In the genomic region with DNA sequence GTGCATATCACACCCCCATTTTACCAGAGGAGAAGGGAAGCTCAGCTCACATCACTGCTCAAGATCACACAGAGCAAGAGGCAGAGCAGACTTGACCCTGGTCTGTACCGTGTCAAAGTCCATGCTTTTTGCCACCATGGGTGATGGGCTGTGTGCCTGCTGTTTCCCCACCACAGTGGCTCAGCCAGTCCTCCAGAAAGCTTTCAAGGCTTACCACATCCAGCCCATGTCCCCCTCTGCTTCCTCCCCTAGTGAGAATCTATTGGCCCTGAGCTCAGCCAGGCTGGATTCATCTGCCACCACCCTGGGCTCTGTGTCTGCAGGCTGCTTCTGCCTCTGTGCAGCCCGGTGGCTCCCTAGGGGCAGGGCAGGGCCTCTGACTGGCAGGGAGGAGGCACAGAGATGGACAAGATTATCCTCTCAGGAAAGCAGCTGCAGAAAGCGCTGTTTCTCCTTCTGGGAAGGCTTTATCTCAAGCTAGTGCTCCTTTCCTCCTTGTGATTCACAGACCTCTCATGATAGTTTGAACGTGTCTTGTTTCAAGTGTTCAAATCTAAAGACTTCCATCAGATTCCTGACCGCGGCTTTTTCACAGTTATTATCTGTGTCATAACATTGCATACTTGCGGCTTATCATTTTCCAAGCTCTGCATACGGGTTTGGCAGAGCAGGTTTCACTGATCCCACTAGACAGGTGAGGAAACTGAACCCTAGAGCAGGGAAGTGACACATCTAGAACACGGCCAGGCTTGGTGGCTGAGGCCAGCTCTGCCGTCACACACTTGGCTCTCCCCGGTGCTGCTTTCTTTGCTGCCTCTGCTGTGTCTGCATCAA, we compare ENCODE assay signal across 13 cellular contexts. TPM values are rescaled to one million over a fixed set of nuclear protein-coding genes. Genes with fewer than 3 reads are reported as not detected.
DNase-seq lines count a peak whose midpoint lies in the region; ATAC-seq and TF ChIP-seq lines count a peak whose summit lies in the region.
"Had no signal": no experiment of that assay in that cellular context is flagged by ENCODE, and none has a peak within 500 bp of the region (broad histone marks: within the 10 kb centered on the region; RNA-seq: fewer than 3 reads in every experiment).

No MANE protein-coding gene starts in this region.

- H3K36me3 Mint-ChIP-seq in endodermal cell (ENCODE audit: low read depth) (no peaks in the 10 kb centered on the region), neural progenitor cell (no peaks in the 10 kb centered on the region)

- H3K36me3 ChIP-seq in DND-41 (ENCODE audit: insufficient read depth, low read length) (no peaks in the 10 kb centered on the region), endodermal cell (ENCODE audit: control insufficient read depth, insufficient read depth, low read length) (no peaks in the 10 kb centered on the region), neural progenitor cell (no peaks in the 10 kb centered on the region), MG63 (no peaks in the 10 kb centered on the region)
- H3K36me3 ChIP-seq: vagina had no signal

- TF ChIP-seq CTCF in DND-41 (IDR thresholded peaks at IDR 0.05; ENCODE audit: borderline replicate concordance, extremely low read depth, low read length, poor library complexity, severe bottlenecking) (no peak), endodermal cell (conservative IDR thresholded peaks at IDR 0.05) (no peak), neural progenitor cell (IDR thresholded peaks at IDR 0.05) (no peak)

- DNase-seq in DND-41 (peak; percentile 61), NCI-H2171 treated with DMSO at 0.1 percent for 48 hours (lab: John Stamatoyannopoulos, UW) (peak; percentile 60), endodermal cell (no peak), neural progenitor cell (ENCODE audit: low spot score) (peak; percentile 32), T-helper 2 cell (no peak), AML-193 (lab: John Stamatoyannopoulos, UW) (no peak), MG63 (no peak)
- DNase-seq: activated CD8-positive, alpha-beta memory T cell treated with anti-CD3 and anti-CD28 coated beads, Interleukin-2, amount 50 U/mL, for 4 hours; DMS79; H7; hippocampal formation had no signal

- H3K4me3 ChIP-seq in DND-41 (ENCODE audit: low read depth in 1 of 2, low read length in 2 of 2) (no peak overlapping the region), endodermal cell (ENCODE audit: low read length) (no peak overlapping the region), neural progenitor cell (no peak overlapping the region), MG63 (no peak overlapping the region)
- H3K4me3 ChIP-seq: vagina had no signal

- H3K9me3 ChIP-seq in DND-41 (ENCODE audit: insufficient read depth, low read length, severe bottlenecking): no peaks in the 10 kb centered on the region
- no peaks in the 10 kb centered on the region for H3K9me3 ChIP-seq in endodermal cell (ENCODE audit: control insufficient read depth, low read length)
- no peaks in the 10 kb centered on the region for H3K9me3 ChIP-seq in neural progenitor cell (ENCODE audit: low read depth)
- no peaks in the 10 kb centered on the region for H3K9me3 ChIP-seq in MG63
- H3K9me3 ChIP-seq: vagina had no signal

- 87 to 92% methylated on average over 11 of the region's 11 CpGs for WGBS in endodermal cell (ENCODE audit: insufficient coverage in 1 of 2, insufficient read length in 1 of 2), 2 experiments

- no peaks in the 10 kb centered on the region for H3K27me3 Mint-ChIP-seq in endodermal cell (ENCODE audit: insufficient read depth)
- H3K27me3 Mint-ChIP-seq in neural progenitor cell (ENCODE audit: insufficient read depth, low read depth): peaks cover 6% of the 10 kb centered on the region

- H3F3A ChIP-seq in neural progenitor cell (ENCODE audit: low read depth): no peaks in the 10 kb centered on the region

- H3K9ac ChIP-seq in DND-41 (ENCODE audit: low read depth, low read length) (no peak overlapping the region), endodermal cell (ENCODE audit: extremely low read depth, low read length, poor library complexity, severe bottlenecking) (no peak overlapping the region), neural progenitor cell (no peak overlapping the region)

- H3K4me1 ChIP-seq in DND-41 (ENCODE audit: insufficient read depth, low read length) (no peaks in the 10 kb centered on the region), endodermal cell (ENCODE audit: control insufficient read depth, insufficient read depth, low read length) (peaks cover 41% of the 10 kb centered on the region), neural progenitor cell (no peaks in the 10 kb centered on the region)
- H3K4me1 ChIP-seq: vagina had no signal

- ATAC-seq in DND-41 (ENCODE audit: insufficient read depth, low read depth) (peak; percentile 95), HG02571 (IDR thresholded peaks at IDR 0.05; ENCODE audit: unreplicated experiment) (no peak)

- no peaks in the 10 kb centered on the region; the same call in 1 of the 2 replicates for H4K20me1 ChIP-seq in DND-41 (ENCODE audit: insufficient read depth, low read length)
- no peaks in the 10 kb centered on the region for H4K20me1 ChIP-seq in neural progenitor cell (ENCODE audit: low read depth)

- H3K4me3 Mint-ChIP-seq in endodermal cell (no peak overlapping the region), neural progenitor cell (no peak overlapping the region)

- H3K79me2 ChIP-seq in DND-41 (ENCODE audit: insufficient read depth, low read length) (no peaks in the 10 kb centered on the region), neural progenitor cell (ENCODE audit: low read depth) (no peaks in the 10 kb centered on the region)

- H3K4me1 Mint-ChIP-seq in endodermal cell (peaks cover 65% of the 10 kb centered on the region), neural progenitor cell (peaks cover 19% of the 10 kb centered on the region)

- no peaks in the 10 kb centered on the region for H3K9me3 Mint-ChIP-seq in endodermal cell
- no peaks in the 10 kb centered on the region for H3K9me3 Mint-ChIP-seq in neural progenitor cell

- H3K27ac Mint-ChIP-seq in endodermal cell (peak overlapping the region; percentile 20), neural progenitor cell (no peak overlapping the region)

- H3K27me3 ChIP-seq in DND-41 (ENCODE audit: insufficient read depth, low read length, poor library complexity) (peaks cover 17% of the 10 kb centered on the region), endodermal cell (ENCODE audit: control insufficient read depth, insufficient read depth, low read length, poor library complexity, severe bottlenecking) (no peaks in the 10 kb centered on the region), neural progenitor cell (no peaks in the 10 kb centered on the region), MG63 (no peaks in the 10 kb centered on the region)
- H3K27me3 ChIP-seq: vagina had no signal

- H2AFZ ChIP-seq in DND-41 (ENCODE audit: low read depth, low read length) (no peak overlapping the region), neural progenitor cell (replicated peaks) (no peak overlapping the region)

- H3K4me2 ChIP-seq in DND-41 (ENCODE audit: insufficient read depth, low read length) (no peak overlapping the region), neural progenitor cell (no peak overlapping the region)

- H3K27ac ChIP-seq in DND-41 (ENCODE audit: low read length): no peak overlapping the region
- no peak overlapping the region for H3K27ac ChIP-seq in endodermal cell (ENCODE audit: low read depth, low read length)
- no peak overlapping the region for H3K27ac ChIP-seq in neural progenitor cell
- H3K27ac ChIP-seq: vagina had no signal

RNA-seq across cellular contexts. Expression of a gene that starts 37.4 kb away (rescaled TPM):
- total RNA-seq in endodermal cell (100 to 1,000 TPM; 163 to 254 TPM), neural progenitor cell (ENCODE audit: low replicate concordance) (49.6 and 78.6 TPM in 2 replicates)
- polyA plus RNA-seq in endodermal cell (2013, experiment 1 of 2): 129 TPM
- polyA plus RNA-seq in endodermal cell (2013, experiment 2 of 2): 99.2 TPM
- total RNA-seq in MG63 (2014; rRNA removed; shearing (Covaris generic); ENCODE audit: low replicate concordance): 55.5 and 57.6 TPM in 2 replicates

Comparison
In these comparisons a context has a peak if more than half of its experiments do, and no peak if none do; other contexts are left out.
1. DNase-seq: peak in DND-41 (single experiment), NCI-H2171 treated with DMSO at 0.1 percent for 48 hours (single experiment) and neural progenitor cell (single experiment); none in endodermal cell (single experiment), T-helper 2 cell (0 of 5), AML-193 (0 of 2) and MG63 (single experiment).